ENCODE assay signal across 17 cellular contexts in the genomic region with DNA sequence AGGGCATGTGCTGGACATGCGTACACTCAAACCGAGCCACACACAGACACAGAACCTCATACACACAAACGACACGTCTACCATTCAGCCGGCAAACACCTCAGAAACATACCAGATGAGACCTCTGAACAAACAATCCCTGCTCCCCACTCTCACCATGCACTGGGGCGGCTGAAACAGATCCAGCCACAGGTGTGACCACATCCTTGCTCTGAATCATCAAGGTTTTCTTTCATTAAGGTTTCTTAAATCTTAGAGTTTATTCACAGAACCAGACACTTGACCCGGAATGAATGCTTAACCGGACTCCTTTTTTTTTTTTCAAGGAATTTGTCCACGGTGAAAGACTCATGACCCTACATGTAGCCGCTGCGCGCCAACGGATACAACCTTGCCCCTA. TPM values are rescaled to one million over a fixed set of nuclear protein-coding genes. Genes with fewer than 3 reads are reported as not detected.
DNase-seq lines count a peak whose midpoint lies in the region; ATAC-seq and TF ChIP-seq lines count a peak whose summit lies in the region.
"Had no signal": no experiment of that assay in that cellular context is flagged by ENCODE, and none has a peak within 500 bp of the region (broad histone marks: within the 10 kb centered on the region; RNA-seq: fewer than 3 reads in every experiment).

No MANE protein-coding gene starts in this region.

- no peak overlapping the region for H3K4me2 ChIP-seq in DND-41 (ENCODE audit: insufficient read depth, low read length)

- intact Hi-C loops in vagina (cut with DNase I): no loop called here
- intact Hi-C loops in sigmoid colon (cut with DNase I): no loop called here

- peaks cover 10 to 15% (median 13%) of the 10 kb centered on the region in 3 donors for H3K4me1 Mint-ChIP-seq in T-cell
- peaks cover 19% of the 10 kb centered on the region for H3K4me1 Mint-ChIP-seq in activated T-cell treated with anti-CD3 and anti-CD28 coated beads, Interleukin-2, amount 50 U/mL, for 72 hours (ENCODE audit: low read depth)
- H3K4me1 Mint-ChIP-seq in naive thymus-derived CD8-positive, alpha-beta T cell: peaks cover 11 to 21% (median 13%) of the 10 kb centered on the region in 4 donors

- POLR2A ChIA-PET in T-cell (lab: Charles Lee): no interaction called here
- POLR2A ChIA-PET in naive thymus-derived CD8-positive, alpha-beta T cell (lab: Charles Lee): no interaction called here

- no peak overlapping the region for H2AFZ ChIP-seq in DND-41 (ENCODE audit: low read depth, low read length)

- peak; percentile 87 for ATAC-seq in DND-41 (ENCODE audit: insufficient read depth, low read depth)
- peak; percentile 90 to 98 (median 96) for ATAC-seq in T-cell (replicated peaks in 1 of 4)
- peak; percentile 97 to 99 for ATAC-seq in activated T-cell treated with anti-CD3 and anti-CD28 coated beads, Interleukin-2, amount 50 U/mL, for 72 hours (replicated peaks in 1 of 2)
- ATAC-seq in naive thymus-derived CD8-positive, alpha-beta T cell: peak; percentile 99 to 100
- ATAC-seq in omental fat pad (ENCODE audit: low FRiP score): no peak
- no peak for ATAC-seq in HG02884 (IDR thresholded peaks at IDR 0.05; ENCODE audit: unreplicated experiment)
- ATAC-seq: psoas muscle had no signal

- H3K9ac ChIP-seq in DND-41 (ENCODE audit: low read depth, low read length): no peak overlapping the region

- H3K4me1 ChIP-seq in DND-41 (ENCODE audit: insufficient read depth, low read length) (peaks cover 11% of the 10 kb centered on the region), vagina (no peaks in the 10 kb centered on the region), sigmoid colon (no peaks in the 10 kb centered on the region)
- H3K4me1 ChIP-seq: psoas muscle had no signal

- TF ChIP-seq POLR2A in vagina (IDR thresholded peaks at IDR 0.05): no peak
- TF ChIP-seq POLR2A in sigmoid colon (IDR thresholded peaks at IDR 0.05): no peak

- no peaks in the 10 kb centered on the region for H3K36me3 Mint-ChIP-seq in T-cell
- H3K36me3 Mint-ChIP-seq in activated T-cell treated with anti-CD3 and anti-CD28 coated beads, Interleukin-2, amount 50 U/mL, for 72 hours (ENCODE audit: insufficient read depth in 2 of 2): peaks cover 0 to 1% of the 10 kb centered on the region in 2 donors
- H3K36me3 Mint-ChIP-seq in naive thymus-derived CD8-positive, alpha-beta T cell: no peaks in the 10 kb centered on the region

- H3K27me3 ChIP-seq in DND-41 (ENCODE audit: insufficient read depth, low read length, poor library complexity) (no peaks in the 10 kb centered on the region), vagina (no peaks in the 10 kb centered on the region), sigmoid colon (no peaks in the 10 kb centered on the region)

- CTCF ChIA-PET in T-cell (lab: Charles Lee): no interaction called here

- TF ChIP-seq CTCF in DND-41 (IDR thresholded peaks at IDR 0.05; ENCODE audit: borderline replicate concordance, extremely low read depth, low read length, poor library complexity, severe bottlenecking): no peak
- TF ChIP-seq CTCF in omental fat pad (IDR thresholded peaks at IDR 0.05): no peak
- TF ChIP-seq CTCF in vagina (IDR thresholded peaks at IDR 0.05): no peak
- no peak for TF ChIP-seq CTCF in sigmoid colon (IDR thresholded peaks at IDR 0.05)

- no peak overlapping the region for H3K4me3 Mint-ChIP-seq in T-cell
- H3K4me3 Mint-ChIP-seq in activated T-cell treated with anti-CD3 and anti-CD28 coated beads, Interleukin-2, amount 50 U/mL, for 72 hours: no peak overlapping the region
- H3K4me3 Mint-ChIP-seq in naive thymus-derived CD8-positive, alpha-beta T cell: peak overlapping the region in 8 of 10 donors; percentile 12 to 59 (median 30)

- peaks cover 2% of the 10 kb centered on the region; the same call in 1 of the 2 replicates for H4K20me1 ChIP-seq in DND-41 (ENCODE audit: insufficient read depth, low read length)

- H3K36me3 ChIP-seq in DND-41 (ENCODE audit: insufficient read depth, low read length): peaks cover 18% of the 10 kb centered on the region
- no peaks in the 10 kb centered on the region for H3K36me3 ChIP-seq in vagina
- H3K36me3 ChIP-seq in sigmoid colon: no peaks in the 10 kb centered on the region

- H3K4me3 ChIP-seq in DND-41 (ENCODE audit: low read depth in 1 of 2, low read length in 2 of 2) (no peak overlapping the region), vagina (no peak overlapping the region), sigmoid colon (no peak overlapping the region)
- H3K4me3 ChIP-seq: psoas muscle had no signal

- peak overlapping the region in 1 of 2 donors; percentile 23 for H3K27ac Mint-ChIP-seq in T-cell
- no peak overlapping the region for H3K27ac Mint-ChIP-seq in activated T-cell treated with anti-CD3 and anti-CD28 coated beads, Interleukin-2, amount 50 U/mL, for 72 hours
- H3K27ac Mint-ChIP-seq in naive thymus-derived CD8-positive, alpha-beta T cell: peak overlapping the region in 4 of 10 donors; percentile 8 to 69 (median 18)

- H3K9me3 ChIP-seq in DND-41 (ENCODE audit: insufficient read depth, low read length, severe bottlenecking) (no peaks in the 10 kb centered on the region), vagina (no peaks in the 10 kb centered on the region), sigmoid colon (no peaks in the 10 kb centered on the region)
- H3K9me3 ChIP-seq: psoas muscle had no signal

- whole genome bisulfite sequencing in sigmoid colon, 2 donors: 85 to 93% methylated on average over 13 of the region's 13 CpGs

- no peak overlapping the region; the same call in 1 of the 2 replicates for H3K27ac ChIP-seq in DND-41 (ENCODE audit: low read length)
- H3K27ac ChIP-seq in vagina: no peak overlapping the region
- no peak overlapping the region for H3K27ac ChIP-seq in sigmoid colon
- H3K27ac ChIP-seq: C4-2B, psoas muscle, RWPE1 had no signal

- no peak for TF ChIP-seq EP300 in sigmoid colon (IDR thresholded peaks at IDR 0.05)

- no peaks in the 10 kb centered on the region for H3K79me2 ChIP-seq in DND-41 (ENCODE audit: insufficient read depth, low read length)

- H3K27me3 Mint-ChIP-seq in T-cell: no peaks in the 10 kb centered on the region
- H3K27me3 Mint-ChIP-seq in activated T-cell treated with anti-CD3 and anti-CD28 coated beads, Interleukin-2, amount 50 U/mL, for 72 hours (ENCODE audit: low read depth): no peaks in the 10 kb centered on the region
- no peaks in the 10 kb centered on the region for H3K27me3 Mint-ChIP-seq in naive thymus-derived CD8-positive, alpha-beta T cell

- peak; percentile 53 for DNase-seq in DND-41
- peak in 30 of 34 experiments; percentile 11 to 56 (median 24) for DNase-seq in T-cell
- peak; percentile 56 to 71 for DNase-seq in activated T-cell treated with anti-CD3 and anti-CD28 coated beads, Interleukin-2, amount 50 U/mL, for 72 hours
- peak in 8 of 10 donors; percentile 21 to 78 (median 54) for DNase-seq in naive thymus-derived CD8-positive, alpha-beta T cell
- DNase-seq in omental fat pad (ENCODE audit: low spot score): no peak
- no peak for DNase-seq in vagina (ENCODE audit: extremely low spot score in 2 of 2)
- no peak for DNase-seq in sigmoid colon
- DNase-seq: NCI-H1436, NCI-H524 treated with DMSO at 0.1 percent for 48 hours, psoas muscle, substantia nigra had no signal

- no peaks in the 10 kb centered on the region for H3K9me3 Mint-ChIP-seq in T-cell
- H3K9me3 Mint-ChIP-seq in activated T-cell treated with anti-CD3 and anti-CD28 coated beads, Interleukin-2, amount 50 U/mL, for 72 hours: no peaks in the 10 kb centered on the region
- no peaks in the 10 kb centered on the region for H3K9me3 Mint-ChIP-seq in naive thymus-derived CD8-positive, alpha-beta T cell

RNA-seq across cellular contexts. Expression of gene TERT, which starts 26.2 kb away (rescaled TPM):
- total RNA-seq in T-cell (under 1 TPM; 0.09 to 0.70 (median 0.28) TPM), omental fat pad (not detected), vagina (not detected), sigmoid colon (not detected)
- 1 to 10 TPM; 2.5 to 5.1 TPM for total RNA-seq in activated T-cell treated with anti-CD3 and anti-CD28 coated beads, Interleukin-2, amount 50 U/mL, for 72 hours
- under 1 TPM in 1 of 2 experiments, not detected in 1; 0.14 TPM for total RNA-seq in naive thymus-derived CD8-positive, alpha-beta T cell
- under 1 TPM in 1 of 3 donors, not detected in 2; 0.12 TPM for polyA plus RNA-seq in naive thymus-derived CD8-positive, alpha-beta T cell
- 1 to 10 TPM in 1 of 3 donors, not detected in 2; 2.9 TPM for polyA plus RNA-seq in sigmoid colon
- total RNA-seq: endothelial cell of umbilical vein, psoas muscle had no signal
- polyA plus RNA-seq: keratinocyte, psoas muscle had no signal

RNA-seq across cellular contexts. Expression of gene SLC6A18, which starts 43.5 kb away (rescaled TPM):
- total RNA-seq in T-cell (not detected), omental fat pad (not detected), vagina (not detected), sigmoid colon (not detected)
- not detected for total RNA-seq in activated T-cell treated with anti-CD3 and anti-CD28 coated beads, Interleukin-2, amount 50 U/mL, for 72 hours
- not detected for total RNA-seq in naive thymus-derived CD8-positive, alpha-beta T cell
- polyA plus RNA-seq in naive thymus-derived CD8-positive, alpha-beta T cell: not detected
- polyA plus RNA-seq in sigmoid colon: under 1 TPM in 1 of 3 donors, not detected in 2; 0.07 TPM
- total RNA-seq: endothelial cell of umbilical vein; psoas muscle; T-helper 2 cell treated with Interferon-gamma antibody and Interleukin-4, amounts not matched to agents 100 ng/mL and 5 ng/mL, for 36 hours had no signal
- polyA plus RNA-seq: endothelial cell of umbilical vein, keratinocyte, psoas muscle had no signal

Comparison
In these comparisons a context has a peak if more than half of its experiments do, and no peak if none do; other contexts are left out.
1. ATAC-seq: peak in DND-41 (single experiment), T-cell (4 of 4), activated T-cell treated with anti-CD3 and anti-CD28 coated beads, Interleukin-2, amount 50 U/mL, for 72 hours (2 of 2) and naive thymus-derived CD8-positive, alpha-beta T cell (2 of 2); none in omental fat pad (single experiment) and HG02884 (single experiment).
2. DNase-seq: peak in DND-41 (single experiment), T-cell (30 of 34), activated T-cell treated with anti-CD3 and anti-CD28 coated beads, Interleukin-2, amount 50 U/mL, for 72 hours (2 of 2) and naive thymus-derived CD8-positive, alpha-beta T cell (8 of 10); none in omental fat pad (single experiment), vagina (0 of 2) and sigmoid colon (single experiment).
3. H3K4me3 Mint-ChIP-seq: peak in naive thymus-derived CD8-positive, alpha-beta T cell (8 of 10); none in T-cell (0 of 3) and activated T-cell treated with anti-CD3 and anti-CD28 coated beads, Interleukin-2, amount 50 U/mL, for 72 hours (0 of 2).